Comparison of ENCODE assay signal across 14 cellular contexts in genomic region chr19:50314724-50315700, GRCh38. TPM values are rescaled to one million over a fixed set of nuclear protein-coding genes. Genes with fewer than 3 reads are reported as not detected.
DNase-seq lines count a peak whose midpoint lies in the region; FAIRE-seq and TF ChIP-seq lines count a peak whose summit lies in the region.
"Had no signal": no experiment of that assay in that cellular context is flagged by ENCODE, and none has a peak within 500 bp of the region (broad histone marks: within the 10 kb centered on the region; RNA-seq: fewer than 3 reads in every experiment).

No MANE protein-coding gene starts in this region.

- POLR2A ChIA-PET in activated CD4-positive, alpha-beta T cell treated with anti-CD3 and anti-CD28 coated beads, Interleukin-2, amount 10 ng/mL, durations not matched to agents 7 days and 5 days (lab: Charles Lee) = no interaction called here
- POLR2A ChIA-PET in endothelial cell of umbilical vein (lab: Charles Lee) = interaction anchor here (1.1 kb wide), 1 partner anchor 14 kb away, joined by 4 read pairs; no protein-coding TSS in a partner anchor

- H3K79me2 ChIP-seq in endothelial cell of umbilical vein (ENCODE audit: control insufficient read depth, insufficient read depth, low read length) = no peaks in the 10 kb centered on the region

- no peak for TF ChIP-seq POLR2A in endothelial cell of umbilical vein (IDR thresholded peaks at IDR 0.05; ENCODE audit: low read depth, low read length)
- no peak for TF ChIP-seq POLR2A in prostate gland (IDR thresholded peaks at IDR 0.05)

- no peak overlapping the region for H3K27ac Mint-ChIP-seq in activated CD4-positive, alpha-beta T cell treated with anti-CD3 and anti-CD28 coated beads, Interleukin-2, amount 10 ng/mL, durations not matched to agents 7 days and 5 days
- H3K27ac Mint-ChIP-seq in progenitor cell of endocrine pancreas = no peak overlapping the region
- H3K27ac Mint-ChIP-seq: activated CD8-positive, alpha-beta T cell treated with anti-CD3 and anti-CD28 coated beads, Interleukin-2, amount 10 ng/mL, durations not matched to agents 7 days and 5 days had no signal

- H3K36me3 ChIP-seq in endothelial cell of umbilical vein (ENCODE audit: control insufficient read depth in 2 of 2, extremely low read depth in 1 of 2, insufficient read depth in 2 of 2, low read length in 2 of 2) = no peaks in the 10 kb centered on the region
- H3K36me3 ChIP-seq in prostate gland = no peaks in the 10 kb centered on the region
- H3K36me3 ChIP-seq: BLaER1 had no signal

- CTCF ChIA-PET in activated CD4-positive, alpha-beta T cell treated with anti-CD3 and anti-CD28 coated beads, Interleukin-2, amount 10 ng/mL, durations not matched to agents 7 days and 5 days (lab: Charles Lee) = interaction anchor here (1.1 to 1.6 kb wide), 2 partner anchors 12 to 14 kb away, joined by 3 to 5 read pairs; partner anchors contain the start of gene KCNC3
- CTCF ChIA-PET in endothelial cell of umbilical vein (lab: Charles Lee) = interaction anchor here (1.5 kb wide), 1 partner anchor 14 kb away, joined by 6 read pairs; the partner anchor contains the start of gene KCNC3

- dilution Hi-C loops in endothelial cell of umbilical vein (cut with MboI; ENCODE audit: extremely low pct_ligation_motif_present, low sequenced_read_pairs) = no loop called here

- no peak for DNase-seq in activated CD4-positive, alpha-beta T cell treated with anti-CD3 and anti-CD28 coated beads, Interleukin-2, amount 10 ng/mL, durations not matched to agents 7 days and 5 days
- no peak for DNase-seq in activated CD4-positive, alpha-beta T cell treated with anti-CD3 and anti-CD28 coated beads for 1 hour
- peak; percentile 61 for DNase-seq in NCI-H2227 (lab: John Stamatoyannopoulos, UW; ENCODE audit: unreplicated experiment)
- DNase-seq in endothelial cell of umbilical vein (ENCODE audit: low read depth, low spot score) = no peak
- DNase-seq in progenitor cell of endocrine pancreas (ENCODE audit: low spot score, unreplicated experiment) = no peak
- no peak for DNase-seq in GM19239 (ENCODE audit: insufficient read length, low spot score)
- no peak for DNase-seq in SKM-1 treated with dmso at 0.1 percent for 144 hours (lab: John Stamatoyannopoulos, UW; ENCODE audit: unreplicated experiment)
- no peak for DNase-seq in prostate gland (ENCODE audit: low spot score)
- DNase-seq: activated CD8-positive, alpha-beta T cell treated with anti-CD3 and anti-CD28 coated beads, Interleukin-2, amount 10 ng/mL, durations not matched to agents 7 days and 5 days; effector CD4-positive, alpha-beta T cell; NK-92 treated with Interleukin-12 subunit alpha and Interleukin-12 subunit beta, amount 100 ng/mL, for 24 hours had no signal

- H3K4me3 ChIP-seq in endothelial cell of umbilical vein (replicated peaks in 1 of 3; ENCODE audit: insufficient read depth in 1 of 3, low read depth in 1 of 3, low read length in 3 of 3) (no peak overlapping the region), prostate gland (no peak overlapping the region)
- H3K4me3 ChIP-seq: BLaER1, mucosa of descending colon had no signal

- intact Hi-C loops in endothelial cell of umbilical vein (cut with micrococcal nuclease) (no loop called here), prostate gland (cut with DNase I) (no loop called here)

- no peaks in the 10 kb centered on the region for H3K9me3 ChIP-seq in endothelial cell of umbilical vein (replicated peaks; ENCODE audit: control insufficient read depth, insufficient read depth, low read length)
- H3K9me3 ChIP-seq in prostate gland = no peaks in the 10 kb centered on the region
- H3K9me3 ChIP-seq: BLaER1, mucosa of descending colon had no signal

- H3K27me3 ChIP-seq in endothelial cell of umbilical vein (ENCODE audit: control insufficient read depth in 2 of 2, insufficient read depth in 2 of 2, low read length in 2 of 2) (peaks cover 34 to 43% of the 10 kb centered on the region in 2 experiments), prostate gland (replicated peaks; ENCODE audit: insufficient read depth) (peaks cover 3% of the 10 kb centered on the region)

- H3K4me1 ChIP-seq in endothelial cell of umbilical vein (ENCODE audit: control insufficient read depth, extremely low read depth, insufficient read depth, low read length) = no peaks in the 10 kb centered on the region
- no peaks in the 10 kb centered on the region for H3K4me1 ChIP-seq in prostate gland (replicated peaks)
- H3K4me1 ChIP-seq: BLaER1 had no signal

- H3K27me3 Mint-ChIP-seq in activated CD4-positive, alpha-beta T cell treated with anti-CD3 and anti-CD28 coated beads, Interleukin-2, amount 10 ng/mL, durations not matched to agents 7 days and 5 days = peaks cover 47% of the 10 kb centered on the region
- peaks cover 46% of the 10 kb centered on the region for H3K27me3 Mint-ChIP-seq in progenitor cell of endocrine pancreas

- H3K4me3 Mint-ChIP-seq in activated CD4-positive, alpha-beta T cell treated with anti-CD3 and anti-CD28 coated beads, Interleukin-2, amount 10 ng/mL, durations not matched to agents 7 days and 5 days = peak overlapping the region; percentile 30
- peak overlapping the region; percentile 62 for H3K4me3 Mint-ChIP-seq in progenitor cell of endocrine pancreas (ENCODE audit: low read depth)
- H3K4me3 Mint-ChIP-seq: activated CD8-positive, alpha-beta T cell treated with anti-CD3 and anti-CD28 coated beads, Interleukin-2, amount 10 ng/mL, durations not matched to agents 7 days and 5 days had no signal

- H3K4me1 Mint-ChIP-seq in activated CD4-positive, alpha-beta T cell treated with anti-CD3 and anti-CD28 coated beads, Interleukin-2, amount 10 ng/mL, durations not matched to agents 7 days and 5 days = peaks cover 8% of the 10 kb centered on the region
- peaks cover 17% of the 10 kb centered on the region for H3K4me1 Mint-ChIP-seq in progenitor cell of endocrine pancreas (ENCODE audit: low read depth)

- H2AFZ ChIP-seq in endothelial cell of umbilical vein (ENCODE audit: low read depth, low read length) = no peak overlapping the region

- 3% methylated on average over 39 of the region's 40 CpGs for WGBS in prostate gland

- no peak for TF ChIP-seq CTCF in endothelial cell of umbilical vein (IDR thresholded peaks at IDR 0.05; ENCODE audit: extremely low read depth in 1 of 2, insufficient read depth in 1 of 2, low read depth in 1 of 2, low read length in 2 of 2)
- TF ChIP-seq CTCF in progenitor cell of endocrine pancreas (IDR thresholded peaks at IDR 0.05; ENCODE audit: unreplicated experiment) = no peak
- TF ChIP-seq CTCF in prostate gland (IDR thresholded peaks at IDR 0.05) = no peak

- H4K20me1 ChIP-seq in endothelial cell of umbilical vein (replicated peaks; ENCODE audit: control insufficient read depth, extremely low read depth, insufficient read depth, low read length) = no peaks in the 10 kb centered on the region

- no peaks in the 10 kb centered on the region for H3K9me3 Mint-ChIP-seq in activated CD4-positive, alpha-beta T cell treated with anti-CD3 and anti-CD28 coated beads, Interleukin-2, amount 10 ng/mL, durations not matched to agents 7 days and 5 days
- H3K9me3 Mint-ChIP-seq in progenitor cell of endocrine pancreas (ENCODE audit: low read depth) = no peaks in the 10 kb centered on the region

- H3K9ac ChIP-seq in endothelial cell of umbilical vein (replicated peaks; ENCODE audit: extremely low read depth, insufficient read depth, low read length) = no peak overlapping the region
- H3K9ac ChIP-seq: BLaER1 had no signal

- H3K36me3 Mint-ChIP-seq in activated CD4-positive, alpha-beta T cell treated with anti-CD3 and anti-CD28 coated beads, Interleukin-2, amount 10 ng/mL, durations not matched to agents 7 days and 5 days (ENCODE audit: low read depth) = peaks cover 2% of the 10 kb centered on the region
- H3K36me3 Mint-ChIP-seq in progenitor cell of endocrine pancreas (ENCODE audit: insufficient read depth) = peaks cover 4% of the 10 kb centered on the region

- H3K9me1 ChIP-seq in endothelial cell of umbilical vein (replicated peaks; ENCODE audit: control insufficient read depth, extremely low read depth, insufficient read depth, low read length) = no peaks in the 10 kb centered on the region

- H3K27ac ChIP-seq in endothelial cell of umbilical vein (ENCODE audit: insufficient read depth, low read depth, low read length) (no peak overlapping the region), prostate gland (no peak overlapping the region)
- H3K27ac ChIP-seq: BLaER1 had no signal

- FAIRE-seq in endothelial cell of umbilical vein (lab: Jason Lieb, UNC) (no peak), GM19239 (lab: Jason Lieb, UNC) (no peak)
- FAIRE-seq: small intestine had no signal

- BruUV-seq in endothelial cell of umbilical vein (replicated peaks; lab: Mats Ljungman, UMichigan) = no TSS peak

- no peak overlapping the region for H3K4me2 ChIP-seq in endothelial cell of umbilical vein (ENCODE audit: insufficient read depth, low read length)
- H3K4me2 ChIP-seq: BLaER1 had no signal

RNA-seq across cellular contexts. Expression of gene KCNC3, which starts 14.2 kb away (rescaled TPM):
- 1 to 10 TPM; 3.4 to 4.1 TPM for total RNA-seq in activated CD4-positive, alpha-beta T cell treated with anti-CD3 and anti-CD28 coated beads, Interleukin-2, amount 10 ng/mL, durations not matched to agents 7 days and 5 days
- 0.76 and 0.91 TPM in 2 replicates for total RNA-seq in endothelial cell of umbilical vein
- polyA plus RNA-seq in endothelial cell of umbilical vein = 0.22 and 0.30 TPM in 2 replicates
- polyA plus RNA-seq in endothelial cell of umbilical vein (2011; cell fraction: cytosol; rRNA removed) = 0.13 TPM in 2 replicates
- 0.92 and 0.99 TPM in 2 replicates for polyA plus RNA-seq in endothelial cell of umbilical vein (2011; cell fraction: nucleus; rRNA removed)
- polyA plus RNA-seq in endothelial cell of umbilical vein (2012) = 0.60 and 1.2 TPM in 2 replicates
- 0.30 and 0.53 TPM in 2 replicates for polyA minus RNA-seq in endothelial cell of umbilical vein
- polyA minus RNA-seq in endothelial cell of umbilical vein (2011; cell fraction: cytosol; rRNA and poly(A)+ RNA removed) = not detected
- polyA minus RNA-seq in endothelial cell of umbilical vein (2011; cell fraction: nucleus; rRNA and poly(A)+ RNA removed) = 0.53 and 0.72 TPM in 2 replicates
- 19.8 and 23.6 TPM in 2 replicates for total RNA-seq in progenitor cell of endocrine pancreas
- total RNA-seq in prostate gland = 10 to 100 TPM in 1 of 2 donors, 1 to 10 TPM in 1; 3.6 to 10.6 TPM

RNA-seq across cellular contexts. Expression of gene NAPSA, which starts 50.4 kb away (rescaled TPM):
- 1 to 10 TPM; 1.7 to 1.9 TPM for total RNA-seq in activated CD4-positive, alpha-beta T cell treated with anti-CD3 and anti-CD28 coated beads, Interleukin-2, amount 10 ng/mL, durations not matched to agents 7 days and 5 days
- total RNA-seq in endothelial cell of umbilical vein = 0.48 TPM in 1 of 2 replicates, not detected in the other
- 0.19 and 0.41 TPM in 2 replicates for polyA plus RNA-seq in endothelial cell of umbilical vein
- 0.08 and 0.28 TPM in 2 replicates for polyA plus RNA-seq in endothelial cell of umbilical vein (2011; cell fraction: cytosol; rRNA removed)
- polyA plus RNA-seq in endothelial cell of umbilical vein (2011; cell fraction: nucleus; rRNA removed) = 1.4 and 2.0 TPM in 2 replicates
- 0.44 and 0.87 TPM in 2 replicates for polyA plus RNA-seq in endothelial cell of umbilical vein (2012)
- polyA minus RNA-seq in endothelial cell of umbilical vein = 0.46 TPM in 1 of 2 replicates, not detected in the other
- not detected for polyA minus RNA-seq in endothelial cell of umbilical vein (2011; cell fraction: cytosol; rRNA and poly(A)+ RNA removed)
- 0.53 and 0.77 TPM in 2 replicates for polyA minus RNA-seq in endothelial cell of umbilical vein (2011; cell fraction: nucleus; rRNA and poly(A)+ RNA removed)
- 2.3 and 2.7 TPM in 2 replicates for total RNA-seq in progenitor cell of endocrine pancreas
- 1 to 10 TPM in 1 of 2 donors, under 1 TPM in 1; 0.85 to 5.0 TPM for total RNA-seq in prostate gland
